ENCODE assay signal across 1 cellular context in genomic region chr15:89041507-89041906, GRCh38.
TF ChIP-seq lines count a peak whose summit lies in the region.

No MANE protein-coding gene starts in this region.

TF ChIP-seq in A549, 52 proteins besides CTCF, POLR2A, EP300 and RAD21 (continued from another document):
- no peak for TF ChIP-seq REST (IDR thresholded peaks at IDR 0.05)
- TF ChIP-seq NR3C1 (IDR thresholded peaks at IDR 0.05) = no peak
- TF ChIP-seq KDM5A (IDR thresholded peaks at IDR 0.05) = no peak
- TF ChIP-seq HMGXB4 (CRISPR knock-in tag; IDR thresholded peaks at IDR 0.05; ENCODE audit: borderline replicate concordance) = no peak
- no peak for TF ChIP-seq CHD2 (IDR thresholded peaks at IDR 0.05; ENCODE audit: low read length, partially characterized antibody)
- TF ChIP-seq HOXB13 (CRISPR knock-in tag; IDR thresholded peaks at IDR 0.05; ENCODE audit: low read depth) = no peak
- no peak for TF ChIP-seq CEBPB (IDR thresholded peaks at IDR 0.05)
